In genomic region chr16:27549857-27550581, GRCh38 we compare ENCODE assay signal across 8 cellular contexts. TPM values are rescaled to one million over a fixed set of nuclear protein-coding genes. Genes with fewer than 3 reads are reported as not detected.
DNase-seq lines count a peak whose midpoint lies in the region; ATAC-seq and TF ChIP-seq lines count a peak whose summit lies in the region.

GTF3C1 (minus strand) TSS chr16:27549913; CDS start chr16:27549890, 23 bp downstream.
KATNIP (plus strand) TSS chr16:27550144; CDS start chr16:27550171, 27 bp downstream.

- DNase-seq in DMS 273 (lab: John Stamatoyannopoulos, UW; ENCODE audit: unreplicated experiment) (peak; percentile 99), IMR-90 (peak; percentile 97), OCI-M1 (lab: John Stamatoyannopoulos, UW) (peak; percentile 99), activated T-cell treated with anti-CD3 and anti-CD28 coated beads for 24 hours (ENCODE audit: low read depth) (peak; percentile 100), epithelial cell of esophagus (ENCODE audit: low read depth) (peak; percentile 99), mucosa of gallbladder (ENCODE audit: low spot score) (peak; percentile 100)
- peak; percentile 100 for DNase-seq in stimulated activated CD8-positive, alpha-beta memory T cell treated with anti-CD3 and anti-CD28 coated beads, Interleukin-4, amount 100 ng/mL, for 4 hours (ENCODE audit: low read depth in 2 of 2, low spot score in 1 of 2)

- peak within 1 kb of the TSS; percentile 67 for H2BK5ac ChIP-seq in IMR-90 (ENCODE audit: low read depth, low read length, poor library complexity, severe bottlenecking)

- H3K4ac ChIP-seq in IMR-90 (ENCODE audit: low read depth, low read length) = peak within 1 kb of the TSS; percentile 82

- H3K56ac ChIP-seq in IMR-90 (ENCODE audit: extremely low read depth, insufficient read depth, low read length) = peak within 1 kb of the TSS; percentile 84

- H2AK9ac ChIP-seq in IMR-90 (replicated peaks; ENCODE audit: low read depth, low read length, poor library complexity) = peak within 1 kb of the TSS; percentile 96

- in situ Hi-C loops in IMR-90 (cut with MboI; ENCODE audit: low sequenced_read_pairs) = no loop called here

- peak within 1 kb of the TSS; percentile 92 for H3K9ac ChIP-seq in IMR-90 (ENCODE audit: low read depth, low read length)

- H2BK15ac ChIP-seq in IMR-90 (ENCODE audit: low read depth, low read length) = peak within 1 kb of the TSS; percentile 23; the same call in 1 of the 3 replicates

- ATAC-seq in GM21528 (IDR thresholded peaks at IDR 0.05; ENCODE audit: low FRiP score, unreplicated experiment) = peak; percentile 93
- ATAC-seq in IMR-90 (ENCODE audit: low read depth) = peak; percentile 99

- dilution Hi-C loops in IMR-90 (cut with HindIII; ENCODE audit: low sequenced_read_pairs, unreplicated experiment) = no loop called here

- no peak for TF ChIP-seq RAD21 in IMR-90 (IDR thresholded peaks at IDR 0.05; ENCODE audit: low read length)

- intact Hi-C loops in IMR-90 (cut with micrococcal nuclease) = loop anchor here (5.0 kb wide), 1 partner anchor 77 kb away; no protein-coding TSS in a partner anchor

- peak within 1 kb of the TSS; percentile 90 for H3K4me2 ChIP-seq in IMR-90 (ENCODE audit: low read depth, low read length)

- no TSS peak for BruUV-seq in IMR-90 (replicated peaks; lab: Mats Ljungman, UMichigan)

- POLR2A ChIA-PET in IMR-90 (lab: Charles Lee; ENCODE audit: unreplicated experiment) = interaction anchor here (0.6 to 0.7 kb wide), 4 partner anchors 15 to 88 kb away, joined by 3 to 4 read pairs (median 3); no protein-coding TSS in a partner anchor

- peak within 1 kb of the TSS; percentile 73 for H3K14ac ChIP-seq in IMR-90 (replicated peaks; ENCODE audit: low read depth, low read length)

- peak within 1 kb of the TSS; percentile 92 for H4K91ac ChIP-seq in IMR-90 (ENCODE audit: insufficient read depth, low read depth, low read length)

- H4K20me1 ChIP-seq in IMR-90 (ENCODE audit: insufficient read depth, low read length) = peaks cover 43% of the 10 kb centered on the region

- H3K27ac ChIP-seq in IMR-90 (ENCODE audit: insufficient read depth, low read length) = peak within 1 kb of the TSS; percentile 79

- WGBS in IMR-90 (ENCODE audit: extremely low coverage in 2 of 2, insufficient read length in 1 of 2), 2 experiments = 0% methylated on average over 38 of the region's 51 CpGs; no CpG with 5 or more reads in 1 of the 2 experiments

- H3K9me1 ChIP-seq in IMR-90 (ENCODE audit: insufficient read depth, low read length) = peaks cover 21% of the 10 kb centered on the region

- peak within 1 kb of the TSS; percentile 100 for H2AFZ ChIP-seq in IMR-90 (replicated peaks; ENCODE audit: low read length, poor library complexity)

- H3K36me3 ChIP-seq in IMR-90 (ENCODE audit: control insufficient read depth, insufficient read depth, low read length) = peaks cover 6% of the 10 kb centered on the region; the same call in 1 of the 2 replicates

- peaks cover 24 to 72% of the 10 kb centered on the region in 2 experiments for H3K79me1 ChIP-seq in IMR-90 (ENCODE audit: low read depth in 1 of 2, low read length in 2 of 2)

- peak within 1 kb of the TSS; percentile 51 for H4K5ac ChIP-seq in IMR-90 (ENCODE audit: low read depth, low read length)

- H3K4me1 ChIP-seq in IMR-90 (ENCODE audit: control insufficient read depth, insufficient read depth, low read length) = peaks cover 11% of the 10 kb centered on the region

- H2AK5ac ChIP-seq in IMR-90 (ENCODE audit: low read depth, low read length) = peak within 1 kb of the TSS; percentile 75; the same call in 1 of the 2 replicates

- H3K9me3 ChIP-seq in IMR-90 (ENCODE audit: control insufficient read depth, insufficient read depth, low read length) = no peaks in the 10 kb centered on the region

- CTCF ChIA-PET in IMR-90 (lab: Yijun Ruan, JAX) = no interaction called here

- peak within 1 kb of the TSS; percentile 93 for H3K4me3 ChIP-seq in IMR-90 (ENCODE audit: insufficient read depth, low read depth, low read length)
- peak within 1 kb of the TSS; percentile 96 for H3K4me3 ChIP-seq in epithelial cell of esophagus (ENCODE audit: low read length)

- peak within 1 kb of the TSS; percentile 35; the same call in 1 of the 2 replicates for H2BK120ac ChIP-seq in IMR-90 (ENCODE audit: low read depth, low read length)

- peak; percentile 96 for TF ChIP-seq POLR2A in IMR-90 (IDR thresholded peaks at IDR 0.05; ENCODE audit: low read depth, low read length)

- H2BK20ac ChIP-seq in IMR-90 (ENCODE audit: low read depth, low read length) = no peak within 1 kb of the TSS

- 0 out of 2 replicates have a peak within 1 kb of the TSS, but pooled peaks have one; percentile 40 for H3K18ac ChIP-seq in IMR-90 (ENCODE audit: low read depth, low read length)

- peak within 1 kb of the TSS; percentile 91 for H3K23ac ChIP-seq in IMR-90 (ENCODE audit: low read depth, low read length)

- peak within 1 kb of the TSS; percentile 83 to 92 for H4K8ac ChIP-seq in IMR-90 (ENCODE audit: low read depth in 2 of 2, low read length in 2 of 2)

- TF ChIP-seq CTCF in IMR-90 (conservative IDR thresholded peaks at IDR 0.05; ENCODE audit: low read depth, low read length) (no peak), epithelial cell of esophagus (IDR thresholded peaks at IDR 0.05; ENCODE audit: insufficient read depth, low read depth, low read length, missing control alignments) (no peak)

- H3K27me3 ChIP-seq in IMR-90 (ENCODE audit: control insufficient read depth, insufficient read depth, low read length) = no peaks in the 10 kb centered on the region

TF ChIP-seq in IMR-90, 13 proteins besides CTCF, POLR2A, EP300 and RAD21:
- TF ChIP-seq FOS (IDR thresholded peaks at IDR 0.05; ENCODE audit: low read depth, low read length) (0 out of 2 replicates have a peak, but pooled peaks have one; percentile 6), BHLHE40 (IDR thresholded peaks at IDR 0.05; ENCODE audit: low read depth, low read length) (no peak), SMC3 (IDR thresholded peaks at IDR 0.05; ENCODE audit: low read depth, low read length) (no peak), MAZ (IDR thresholded peaks at IDR 0.05; ENCODE audit: borderline replicate concordance, low read depth, low read length) (peak; percentile 78; the same call in 1 of the 2 replicates), NFE2L2 (IDR thresholded peaks at IDR 0.05; ENCODE audit: low read depth, low read length) (no peak), MXI1 (IDR thresholded peaks at IDR 0.05; ENCODE audit: borderline replicate concordance, low read depth, low read length) (0 out of 2 replicates have a peak, but pooled peaks have one; percentile 32), CHD1 (IDR thresholded peaks at IDR 0.05; ENCODE audit: low read depth, low read length) (no peak), RFX5 (IDR thresholded peaks at IDR 0.05; ENCODE audit: low read depth, low read length) (peak; percentile 47; the same call in 1 of the 2 replicates), CEBPB (IDR thresholded peaks at IDR 0.05; ENCODE audit: low read depth, low read length) (no peak)
- TF ChIP-seq, protein P1, sequence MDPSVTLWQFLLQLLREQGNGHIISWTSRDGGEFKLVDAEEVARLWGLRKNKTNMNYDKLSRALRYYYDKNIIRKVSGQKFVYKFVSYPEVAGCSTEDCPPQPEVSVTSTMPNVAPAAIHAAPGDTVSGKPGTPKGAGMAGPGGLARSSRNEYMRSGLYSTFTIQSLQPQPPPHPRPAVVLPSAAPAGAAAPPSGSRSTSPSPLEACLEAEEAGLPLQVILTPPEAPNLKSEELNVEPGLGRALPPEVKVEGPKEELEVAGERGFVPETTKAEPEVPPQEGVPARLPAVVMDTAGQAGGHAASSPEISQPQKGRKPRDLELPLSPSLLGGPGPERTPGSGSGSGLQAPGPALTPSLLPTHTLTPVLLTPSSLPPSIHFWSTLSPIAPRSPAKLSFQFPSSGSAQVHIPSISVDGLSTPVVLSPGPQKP (IDR thresholded peaks at IDR 0.05; ENCODE audit: borderline replicate concordance, low read depth, low read length) = no peak

RNA-seq across cellular contexts. Expression of gene GTF3C1, which starts in this region (rescaled TPM):
- total RNA-seq in IMR-90 (2012; rRNA removed) (62.5 and 68.1 TPM in 2 replicates), mucosa of gallbladder (70.9 TPM)
- 50.8 and 53.6 TPM in 2 replicates for polyA plus RNA-seq in IMR-90 (2012; rRNA removed)
- 43.5 and 56.7 TPM in 2 replicates for polyA plus RNA-seq in IMR-90 (2012; cell fraction: cytosol; rRNA removed)
- 96.1 and 177 TPM in 2 replicates for polyA plus RNA-seq in IMR-90 (2012; cell fraction: nucleus; rRNA removed; ENCODE audit: low replicate concordance)

RNA-seq across cellular contexts. Expression of gene KATNIP, which starts in this region (rescaled TPM):
- 16.7 and 18.9 TPM in 2 replicates for total RNA-seq in IMR-90 (2012; rRNA removed)
- 17.5 and 18.6 TPM in 2 replicates for polyA plus RNA-seq in IMR-90 (2012; rRNA removed)
- polyA plus RNA-seq in IMR-90 (2012; cell fraction: cytosol; rRNA removed) = 10.9 and 13.5 TPM in 2 replicates
- polyA plus RNA-seq in IMR-90 (2012; cell fraction: nucleus; rRNA removed; ENCODE audit: low replicate concordance) = 62.6 and 75.3 TPM in 2 replicates
- total RNA-seq in mucosa of gallbladder = 38.9 TPM

Comparison
In these comparisons a context has a peak if more than half of its experiments do, and no peak if none do; other contexts are left out.
1. Peak in every context shown above with its lines: DNase-seq, ATAC-seq, H3K4me3 ChIP-seq and H3K27ac ChIP-seq.